In the genomic region with DNA sequence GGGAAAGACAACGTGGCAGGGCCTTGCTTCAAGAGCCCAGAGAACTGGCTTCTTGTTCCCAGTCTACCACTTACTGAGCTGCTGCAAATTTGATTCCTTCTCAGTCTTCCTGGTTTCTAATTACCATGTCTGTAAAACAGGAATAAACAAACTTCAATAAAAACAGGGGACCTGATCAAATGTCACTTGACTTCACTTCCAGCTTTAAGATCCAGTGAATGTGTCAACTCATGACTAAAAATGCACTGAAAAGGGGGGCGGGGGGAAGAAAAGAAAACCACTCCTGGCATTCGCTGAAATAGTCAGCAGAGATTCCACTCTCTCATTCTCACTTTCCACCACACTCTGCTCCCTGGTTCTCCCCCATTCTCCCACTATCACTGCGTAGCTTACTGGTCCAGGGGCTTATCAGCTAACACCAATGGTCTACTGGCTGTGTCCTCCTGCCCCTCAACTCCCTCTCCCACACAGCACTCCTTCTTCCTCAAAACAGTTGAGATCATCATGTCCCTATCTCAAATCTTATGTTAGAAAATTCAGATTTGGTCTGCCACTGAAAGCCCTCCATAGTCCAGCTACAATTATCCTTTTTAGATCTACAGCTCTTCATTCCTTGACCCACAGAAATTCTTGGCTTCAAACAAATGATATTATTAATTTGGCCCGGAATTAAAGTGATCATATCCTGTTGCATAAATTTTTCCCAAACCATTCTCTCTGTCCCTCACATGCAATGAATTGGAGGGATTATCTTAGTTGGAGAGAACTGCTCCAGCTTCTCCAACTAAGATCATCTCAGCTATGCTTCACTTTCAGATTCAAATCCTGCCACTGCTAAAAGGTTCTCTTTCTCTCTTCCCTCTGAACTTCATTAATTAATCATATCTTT, we compare ENCODE assay signal across 1 cellular context.
TF ChIP-seq lines count a peak whose summit lies in the region.

No MANE protein-coding gene starts in this region.

TF ChIP-seq in SK-N-SH, 30 proteins besides CTCF, POLR2A, EP300 and RAD21 (continued from another document):
- TF ChIP-seq, protein P1, sequence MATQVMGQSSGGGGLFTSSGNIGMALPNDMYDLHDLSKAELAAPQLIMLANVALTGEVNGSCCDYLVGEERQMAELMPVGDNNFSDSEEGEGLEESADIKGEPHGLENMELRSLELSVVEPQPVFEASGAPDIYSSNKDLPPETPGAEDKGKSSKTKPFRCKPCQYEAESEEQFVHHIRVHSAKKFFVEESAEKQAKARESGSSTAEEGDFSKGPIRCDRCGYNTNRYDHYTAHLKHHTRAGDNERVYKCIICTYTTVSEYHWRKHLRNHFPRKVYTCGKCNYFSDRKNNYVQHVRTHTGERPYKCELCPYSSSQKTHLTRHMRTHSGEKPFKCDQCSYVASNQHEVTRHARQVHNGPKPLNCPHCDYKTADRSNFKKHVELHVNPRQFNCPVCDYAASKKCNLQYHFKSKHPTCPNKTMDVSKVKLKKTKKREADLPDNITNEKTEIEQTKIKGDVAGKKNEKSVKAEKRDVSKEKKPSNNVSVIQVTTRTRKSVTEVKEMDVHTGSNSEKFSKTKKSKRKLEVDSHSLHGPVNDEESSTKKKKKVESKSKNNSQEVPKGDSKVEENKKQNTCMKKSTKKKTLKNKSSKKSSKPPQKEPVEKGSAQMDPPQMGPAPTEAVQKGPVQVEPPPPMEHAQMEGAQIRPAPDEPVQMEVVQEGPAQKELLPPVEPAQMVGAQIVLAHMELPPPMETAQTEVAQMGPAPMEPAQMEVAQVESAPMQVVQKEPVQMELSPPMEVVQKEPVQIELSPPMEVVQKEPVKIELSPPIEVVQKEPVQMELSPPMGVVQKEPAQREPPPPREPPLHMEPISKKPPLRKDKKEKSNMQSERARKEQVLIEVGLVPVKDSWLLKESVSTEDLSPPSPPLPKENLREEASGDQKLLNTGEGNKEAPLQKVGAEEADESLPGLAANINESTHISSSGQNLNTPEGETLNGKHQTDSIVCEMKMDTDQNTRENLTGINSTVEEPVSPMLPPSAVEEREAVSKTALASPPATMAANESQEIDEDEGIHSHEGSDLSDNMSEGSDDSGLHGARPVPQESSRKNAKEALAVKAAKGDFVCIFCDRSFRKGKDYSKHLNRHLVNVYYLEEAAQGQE (IDR thresholded peaks at IDR 0.05; ENCODE audit: low read depth, low read length): no peak
- TF ChIP-seq NRF1 (IDR thresholded peaks at IDR 0.05; ENCODE audit: low read depth, low read length): no peak
- TF ChIP-seq, protein P2, sequence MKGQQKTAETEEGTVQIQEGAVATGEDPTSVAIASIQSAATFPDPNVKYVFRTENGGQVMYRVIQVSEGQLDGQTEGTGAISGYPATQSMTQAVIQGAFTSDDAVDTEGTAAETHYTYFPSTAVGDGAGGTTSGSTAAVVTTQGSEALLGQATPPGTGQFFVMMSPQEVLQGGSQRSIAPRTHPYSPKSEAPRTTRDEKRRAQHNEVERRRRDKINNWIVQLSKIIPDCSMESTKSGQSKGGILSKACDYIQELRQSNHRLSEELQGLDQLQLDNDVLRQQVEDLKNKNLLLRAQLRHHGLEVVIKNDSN (IDR thresholded peaks at IDR 0.05; ENCODE audit: borderline replicate concordance, low read depth): no peak
- TF ChIP-seq, protein P3, sequence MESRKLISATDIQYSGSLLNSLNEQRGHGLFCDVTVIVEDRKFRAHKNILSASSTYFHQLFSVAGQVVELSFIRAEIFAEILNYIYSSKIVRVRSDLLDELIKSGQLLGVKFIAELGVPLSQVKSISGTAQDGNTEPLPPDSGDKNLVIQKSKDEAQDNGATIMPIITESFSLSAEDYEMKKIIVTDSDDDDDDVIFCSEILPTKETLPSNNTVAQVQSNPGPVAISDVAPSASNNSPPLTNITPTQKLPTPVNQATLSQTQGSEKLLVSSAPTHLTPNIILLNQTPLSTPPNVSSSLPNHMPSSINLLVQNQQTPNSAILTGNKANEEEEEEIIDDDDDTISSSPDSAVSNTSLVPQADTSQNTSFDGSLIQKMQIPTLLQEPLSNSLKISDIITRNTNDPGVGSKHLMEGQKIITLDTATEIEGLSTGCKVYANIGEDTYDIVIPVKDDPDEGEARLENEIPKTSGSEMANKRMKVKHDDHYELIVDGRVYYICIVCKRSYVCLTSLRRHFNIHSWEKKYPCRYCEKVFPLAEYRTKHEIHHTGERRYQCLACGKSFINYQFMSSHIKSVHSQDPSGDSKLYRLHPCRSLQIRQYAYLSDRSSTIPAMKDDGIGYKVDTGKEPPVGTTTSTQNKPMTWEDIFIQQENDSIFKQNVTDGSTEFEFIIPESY (IDR thresholded peaks at IDR 0.05; ENCODE audit: borderline replicate concordance, low read depth): no peak
- TF ChIP-seq, protein P4, sequence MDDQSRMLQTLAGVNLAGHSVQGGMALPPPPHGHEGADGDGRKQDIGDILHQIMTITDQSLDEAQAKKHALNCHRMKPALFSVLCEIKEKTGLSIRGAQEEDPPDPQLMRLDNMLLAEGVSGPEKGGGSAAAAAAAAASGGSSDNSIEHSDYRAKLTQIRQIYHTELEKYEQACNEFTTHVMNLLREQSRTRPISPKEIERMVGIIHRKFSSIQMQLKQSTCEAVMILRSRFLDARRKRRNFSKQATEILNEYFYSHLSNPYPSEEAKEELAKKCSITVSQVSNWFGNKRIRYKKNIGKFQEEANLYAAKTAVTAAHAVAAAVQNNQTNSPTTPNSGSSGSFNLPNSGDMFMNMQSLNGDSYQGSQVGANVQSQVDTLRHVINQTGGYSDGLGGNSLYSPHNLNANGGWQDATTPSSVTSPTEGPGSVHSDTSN (IDR thresholded peaks at IDR 0.05): no peak
- TF ChIP-seq POLR2AphosphoS5 (IDR thresholded peaks at IDR 0.05; ENCODE audit: low read depth, low read length): peak; percentile 38
- no peak for TF ChIP-seq FOXJ3 (CRISPR knock-in tag; IDR thresholded peaks at IDR 0.05)
- peak; percentile 20; the same call in 1 of the 2 replicates for TF ChIP-seq JUND (IDR thresholded peaks at IDR 0.05)
- no peak for TF ChIP-seq MEF2A (IDR thresholded peaks at IDR 0.05; ENCODE audit: borderline replicate concordance, low read depth)
- no peak for TF ChIP-seq TAF1 (IDR thresholded peaks at IDR 0.05; ENCODE audit: borderline replicate concordance, low read depth, low read length)
- TF ChIP-seq RFX5 (IDR thresholded peaks at IDR 0.05; ENCODE audit: low read length): no peak
- TF ChIP-seq YY1 (IDR thresholded peaks at IDR 0.05; ENCODE audit: low read depth): no peak
- TF ChIP-seq FOSL2 (IDR thresholded peaks at IDR 0.05; ENCODE audit: borderline replicate concordance, low read depth): 0 out of 2 replicates have a peak, but pooled peaks have one; percentile 1
- no peak for TF ChIP-seq EZH2phosphoT487 (IDR thresholded peaks at IDR 0.05; ENCODE audit: borderline replicate concordance, low read depth)
- no peak for TF ChIP-seq MXI1 (IDR thresholded peaks at IDR 0.05; ENCODE audit: low read depth, low read length)
- no peak for TF ChIP-seq RCOR1 (IDR thresholded peaks at IDR 0.05; ENCODE audit: low read length)
- TF ChIP-seq RXRA (IDR thresholded peaks at IDR 0.05; ENCODE audit: borderline replicate concordance, low read depth): no peak
- no peak for TF ChIP-seq CHD2 (IDR thresholded peaks at IDR 0.05; ENCODE audit: low read length, partially characterized antibody)
- no peak for TF ChIP-seq TCF12 (IDR thresholded peaks at IDR 0.05)
- peak; percentile 21; the same call in 1 of the 2 replicates for TF ChIP-seq NFIC (IDR thresholded peaks at IDR 0.05; ENCODE audit: borderline replicate concordance)
- no peak for TF ChIP-seq GATA2 (CRISPR knock-in tag; IDR thresholded peaks at IDR 0.05)
- no peak for TF ChIP-seq SIN3A (IDR thresholded peaks at IDR 0.05; ENCODE audit: borderline replicate concordance, low read depth, low read length)
- TF ChIP-seq SMC3 (IDR thresholded peaks at IDR 0.05; ENCODE audit: low read depth, low read length): no peak
